9 cellular contexts compared by ENCODE assay signal in the genomic region with DNA sequence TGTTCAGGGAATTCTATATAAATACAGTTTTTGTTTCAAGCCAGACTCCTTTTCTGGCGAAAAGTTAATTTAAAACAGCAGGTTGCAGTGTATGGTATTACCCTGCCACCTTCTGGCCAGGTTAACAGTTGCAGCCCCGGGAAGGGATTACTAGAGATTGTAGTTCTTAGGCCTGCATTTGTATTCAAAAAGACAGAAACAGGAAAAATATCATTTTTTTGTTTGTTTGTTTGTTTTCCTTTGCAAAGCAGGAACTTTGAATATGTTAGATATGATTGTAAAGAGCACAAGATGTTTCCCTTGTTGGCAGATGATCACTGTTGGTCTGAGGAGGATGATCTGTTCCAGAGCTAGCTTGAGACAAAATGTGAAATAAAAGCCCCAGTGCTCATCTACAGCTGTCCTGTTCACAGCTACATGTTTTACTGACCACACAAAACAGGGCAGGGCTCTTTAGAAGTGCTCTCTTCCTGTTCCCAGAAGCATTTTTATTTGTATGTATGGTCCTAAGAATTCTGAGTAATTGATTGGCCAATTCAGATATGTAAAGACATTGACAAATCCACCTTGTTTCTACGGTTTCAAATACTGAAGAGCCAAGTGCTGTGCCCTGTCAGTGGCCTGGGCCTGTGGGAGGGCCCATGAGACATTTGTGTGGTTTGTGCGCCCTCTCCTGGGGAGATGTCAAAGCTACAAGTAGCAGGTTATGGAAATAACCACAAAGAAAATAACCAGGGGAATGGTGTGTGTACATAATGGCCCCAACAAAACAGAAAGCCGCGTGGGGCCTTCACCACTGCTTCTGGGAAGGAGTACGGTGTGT. TPM values are rescaled to one million over a fixed set of nuclear protein-coding genes. Genes with fewer than 3 reads are reported as not detected.
DNase-seq lines count a peak whose midpoint lies in the region; ATAC-seq and TF ChIP-seq lines count a peak whose summit lies in the region.
"Had no signal": no experiment of that assay in that cellular context is flagged by ENCODE, and none has a peak within 500 bp of the region (broad histone marks: within the 10 kb centered on the region; RNA-seq: fewer than 3 reads in every experiment).

No MANE protein-coding gene starts in this region.

- POLR2A ChIA-PET in activated CD8-positive, alpha-beta T cell treated with anti-CD3 and anti-CD28 coated beads, Interleukin-2, amount 10 ng/mL, durations not matched to agents 7 days and 5 days (lab: Charles Lee) = no interaction called here

- CTCF ChIA-PET in activated CD8-positive, alpha-beta T cell treated with anti-CD3 and anti-CD28 coated beads, Interleukin-2, amount 10 ng/mL, durations not matched to agents 7 days and 5 days (lab: Charles Lee) = interaction anchor here (0.6 to 4.9 kb wide), 32 partner anchors 8 to 453 kb away, joined by 3 to 74 read pairs (median 4); partner anchors contain the start of gene CDKN2AIP

- peaks cover 6% of the 10 kb centered on the region for H3K4me1 Mint-ChIP-seq in activated CD8-positive, alpha-beta T cell treated with anti-CD3 and anti-CD28 coated beads, Interleukin-2, amount 10 ng/mL, durations not matched to agents 7 days and 5 days (ENCODE audit: low read depth)
- peaks cover 0 to 4% of the 10 kb centered on the region in 2 donors for H3K4me1 Mint-ChIP-seq in effector memory CD8-positive, alpha-beta T cell (ENCODE audit: low read depth in 2 of 2)
- H3K4me1 Mint-ChIP-seq in memory B cell = no peaks in the 10 kb centered on the region

- H3K4me3 Mint-ChIP-seq in activated CD8-positive, alpha-beta T cell treated with anti-CD3 and anti-CD28 coated beads, Interleukin-2, amount 10 ng/mL, durations not matched to agents 7 days and 5 days = no peak overlapping the region
- H3K4me3 Mint-ChIP-seq in effector memory CD8-positive, alpha-beta T cell = no peak overlapping the region
- H3K4me3 Mint-ChIP-seq in memory B cell = no peak overlapping the region

- peak; percentile 92 for TF ChIP-seq CTCF in C4-2B (conservative IDR thresholded peaks at IDR 0.05)

- H3K36me3 Mint-ChIP-seq in activated CD8-positive, alpha-beta T cell treated with anti-CD3 and anti-CD28 coated beads, Interleukin-2, amount 10 ng/mL, durations not matched to agents 7 days and 5 days (ENCODE audit: low read depth) = no peaks in the 10 kb centered on the region
- H3K36me3 Mint-ChIP-seq in effector memory CD8-positive, alpha-beta T cell (ENCODE audit: insufficient read depth) = peaks cover 3% of the 10 kb centered on the region
- no peaks in the 10 kb centered on the region for H3K36me3 Mint-ChIP-seq in memory B cell

- no peak overlapping the region for H3K27ac ChIP-seq in C4-2B

- ATAC-seq in HG03378 (IDR thresholded peaks at IDR 0.05; ENCODE audit: unreplicated experiment) (peak; percentile 92), memory B cell (ENCODE audit: low read depth) (peak; percentile 68)
- ATAC-seq in activated CD8-positive, alpha-beta T cell treated with anti-CD3 and anti-CD28 coated beads, Interleukin-2, amount 10 ng/mL, durations not matched to agents 7 days and 5 days = peak; percentile 95
- peak; percentile 95 for ATAC-seq in effector memory CD8-positive, alpha-beta T cell (replicated peaks)

- H3K27ac Mint-ChIP-seq in activated CD8-positive, alpha-beta T cell treated with anti-CD3 and anti-CD28 coated beads, Interleukin-2, amount 10 ng/mL, durations not matched to agents 7 days and 5 days = no peak overlapping the region
- H3K27ac Mint-ChIP-seq in effector memory CD8-positive, alpha-beta T cell = peak overlapping the region in 1 of 2 donors; percentile 71
- H3K27ac Mint-ChIP-seq in memory B cell = no peak overlapping the region

- DNase-seq in GM19240 (ENCODE audit: insufficient read length, low spot score) (peak; percentile 33), NCI-H774 (lab: John Stamatoyannopoulos, UW) (peak; percentile 34), memory B cell (ENCODE audit: low spot score in 2 of 2) (peak; percentile 21 to 30)
- DNase-seq in activated CD8-positive, alpha-beta T cell treated with anti-CD3 and anti-CD28 coated beads, Interleukin-2, amount 10 ng/mL, durations not matched to agents 7 days and 5 days = peak; percentile 83
- DNase-seq in effector memory CD8-positive, alpha-beta T cell = peak; percentile 61 to 70 (median 64)
- peak; percentile 20 to 30 for DNase-seq in stimulated activated CD8-positive, alpha-beta memory T cell treated with anti-CD3 and anti-CD28 coated beads, Interleukin-15, amount 100 ng/mL, for 4 hours (ENCODE audit: low read depth in 2 of 2)

- peaks cover 8% of the 10 kb centered on the region for H3K27me3 Mint-ChIP-seq in activated CD8-positive, alpha-beta T cell treated with anti-CD3 and anti-CD28 coated beads, Interleukin-2, amount 10 ng/mL, durations not matched to agents 7 days and 5 days (ENCODE audit: low read depth)
- peaks cover 4 to 5% of the 10 kb centered on the region in 2 donors for H3K27me3 Mint-ChIP-seq in effector memory CD8-positive, alpha-beta T cell
- H3K27me3 Mint-ChIP-seq in memory B cell = peaks cover 5% of the 10 kb centered on the region

- no peaks in the 10 kb centered on the region for H3K9me3 Mint-ChIP-seq in activated CD8-positive, alpha-beta T cell treated with anti-CD3 and anti-CD28 coated beads, Interleukin-2, amount 10 ng/mL, durations not matched to agents 7 days and 5 days (ENCODE audit: insufficient read depth)
- H3K9me3 Mint-ChIP-seq in effector memory CD8-positive, alpha-beta T cell = no peaks in the 10 kb centered on the region
- H3K9me3 Mint-ChIP-seq in memory B cell = no peaks in the 10 kb centered on the region

RNA-seq across cellular contexts. Expression of gene CLDN22, which starts 57.9 kb away (rescaled TPM):
- total RNA-seq in activated CD8-positive, alpha-beta T cell treated with anti-CD3 and anti-CD28 coated beads, Interleukin-2, amount 10 ng/mL, durations not matched to agents 7 days and 5 days = not detected
- total RNA-seq: activated CD8-positive, alpha-beta memory T cell treated with anti-CD3 and anti-CD28 coated beads for 36 hours had no signal

Comparison
In these comparisons a context has a peak if more than half of its experiments do, and no peak if none do; other contexts are left out.
1. DNase-seq: peak in every context shown above with its lines; median percentile 83 in activated CD8-positive, alpha-beta T cell treated with anti-CD3 and anti-CD28 coated beads, Interleukin-2, amount 10 ng/mL, durations not matched to agents 7 days and 5 days; 64 in effector memory CD8-positive, alpha-beta T cell; 34 in NCI-H774; 33 in GM19240; 26 in memory B cell; 25 in stimulated activated CD8-positive, alpha-beta memory T cell treated with anti-CD3 and anti-CD28 coated beads, Interleukin-15, amount 100 ng/mL, for 4 hours.